In the genomic region with DNA sequence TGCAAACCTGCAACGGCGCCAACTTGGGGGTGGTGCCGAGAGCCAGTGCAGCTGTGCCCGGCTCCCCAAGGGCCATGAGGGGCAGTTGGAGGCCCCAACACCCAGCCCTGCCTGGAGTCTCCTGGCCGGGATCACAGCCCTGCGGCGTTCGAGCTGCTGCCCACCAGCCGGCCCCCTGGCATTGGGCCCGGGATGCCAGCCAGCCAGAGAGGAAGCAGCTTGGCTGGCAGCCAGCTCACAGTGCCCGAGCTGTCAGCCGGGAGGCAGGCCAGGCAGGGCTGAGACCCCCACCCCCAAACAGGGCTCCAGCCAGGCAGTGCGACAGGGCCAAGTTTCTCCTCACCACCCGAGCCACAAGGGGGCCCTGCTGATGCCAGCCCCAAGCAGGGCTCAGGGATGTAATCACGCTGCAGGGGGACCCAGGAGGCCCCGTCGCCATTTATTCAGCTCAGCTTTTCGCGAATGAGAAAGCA, we compare ENCODE assay signal across 9 cellular contexts. TPM values are rescaled to one million over a fixed set of nuclear protein-coding genes. Genes with fewer than 3 reads are reported as not detected.
A peak's percentile ranks its signal among the peaks of the same experiment; 100 is the strongest.
DNase-seq lines count a peak whose midpoint lies in the region; ATAC-seq and TF ChIP-seq lines count a peak whose summit lies in the region.
"Had no signal": no experiment of that assay in that cellular context is flagged by ENCODE, and none has a peak within 500 bp of the region (broad histone marks: within the 10 kb centered on the region; RNA-seq: fewer than 3 reads in every experiment).

No MANE protein-coding gene starts in this region.

- H3K4me3 Mint-ChIP-seq in activated CD4-positive, alpha-beta T cell treated with anti-CD3 and anti-CD28 coated beads for 36 hours = no peak overlapping the region
- H3K4me3 Mint-ChIP-seq in activated CD4-positive, alpha-beta T cell treated with anti-CD3 and anti-CD28 coated beads, Interleukin-2, amount 10 ng/mL, durations not matched to agents 7 days and 5 days = no peak overlapping the region
- H3K4me3 Mint-ChIP-seq in T-helper 2 cell treated with Interferon-gamma antibody and Interleukin-4, amounts not matched to agents 5 μg/mL and 100 μg/mL, for 36 hours = no peak overlapping the region

- no peak overlapping the region for H3K27ac Mint-ChIP-seq in activated CD4-positive, alpha-beta T cell treated with anti-CD3 and anti-CD28 coated beads for 36 hours
- H3K27ac Mint-ChIP-seq in activated CD4-positive, alpha-beta T cell treated with anti-CD3 and anti-CD28 coated beads, Interleukin-2, amount 10 ng/mL, durations not matched to agents 7 days and 5 days = no peak overlapping the region
- H3K27ac Mint-ChIP-seq in T-helper 2 cell treated with Interferon-gamma antibody and Interleukin-4, amounts not matched to agents 5 μg/mL and 100 μg/mL, for 36 hours = no peak overlapping the region

- peak overlapping the region; percentile 16 for H3K27ac ChIP-seq in effector memory CD4-positive, alpha-beta T cell (ENCODE audit: insufficient read depth, low read length, poor library complexity, severe bottlenecking)
- H3K27ac ChIP-seq in aorta (ENCODE audit: low read depth in 1 of 2, low read length in 2 of 2) = no peak overlapping the region
- H3K27ac ChIP-seq: colonic mucosa had no signal

- peaks cover 61% of the 10 kb centered on the region for H3K4me1 ChIP-seq in effector memory CD4-positive, alpha-beta T cell (ENCODE audit: control insufficient read depth, insufficient read depth, low read length, poor library complexity, severe bottlenecking)
- no peaks in the 10 kb centered on the region for H3K4me1 ChIP-seq in aorta (ENCODE audit: control insufficient read depth in 1 of 2, insufficient read depth in 2 of 2, low read length in 2 of 2)

- H3K27me3 ChIP-seq in effector memory CD4-positive, alpha-beta T cell (replicated peaks; ENCODE audit: control insufficient read depth, insufficient read depth, low read length, poor library complexity, severe bottlenecking) = no peaks in the 10 kb centered on the region
- no peaks in the 10 kb centered on the region for H3K27me3 ChIP-seq in aorta (ENCODE audit: control insufficient read depth in 1 of 2, insufficient read depth in 2 of 2, low read length in 1 of 2)
- H3K27me3 ChIP-seq: colonic mucosa had no signal

- no peaks in the 10 kb centered on the region for H3K36me3 Mint-ChIP-seq in activated CD4-positive, alpha-beta T cell treated with anti-CD3 and anti-CD28 coated beads for 36 hours (ENCODE audit: low read depth)
- no peaks in the 10 kb centered on the region for H3K36me3 Mint-ChIP-seq in activated CD4-positive, alpha-beta T cell treated with anti-CD3 and anti-CD28 coated beads, Interleukin-2, amount 10 ng/mL, durations not matched to agents 7 days and 5 days (ENCODE audit: low read depth)
- H3K36me3 Mint-ChIP-seq in T-helper 2 cell treated with Interferon-gamma antibody and Interleukin-4, amounts not matched to agents 5 μg/mL and 100 μg/mL, for 36 hours (ENCODE audit: low read depth) = no peaks in the 10 kb centered on the region

- no peaks in the 10 kb centered on the region for H3K27me3 Mint-ChIP-seq in activated CD4-positive, alpha-beta T cell treated with anti-CD3 and anti-CD28 coated beads for 36 hours
- no peaks in the 10 kb centered on the region for H3K27me3 Mint-ChIP-seq in activated CD4-positive, alpha-beta T cell treated with anti-CD3 and anti-CD28 coated beads, Interleukin-2, amount 10 ng/mL, durations not matched to agents 7 days and 5 days
- peaks cover 3% of the 10 kb centered on the region for H3K27me3 Mint-ChIP-seq in T-helper 2 cell treated with Interferon-gamma antibody and Interleukin-4, amounts not matched to agents 5 μg/mL and 100 μg/mL, for 36 hours (ENCODE audit: low read depth)

- no peak overlapping the region for H3K4me3 ChIP-seq in effector memory CD4-positive, alpha-beta T cell (ENCODE audit: insufficient read depth, low read depth, low read length, poor library complexity, severe bottlenecking)
- H3K4me3 ChIP-seq in retinal pigment epithelial cell (ENCODE audit: low read length) = no peak overlapping the region
- no peak overlapping the region for H3K4me3 ChIP-seq in aorta (ENCODE audit: low read length in 2 of 2)
- H3K4me3 ChIP-seq: colonic mucosa had no signal

- peak; percentile 58 for TF ChIP-seq CTCF in retinal pigment epithelial cell (conservative IDR thresholded peaks at IDR 0.05; ENCODE audit: low read depth, low read length)

- no peak for ATAC-seq in activated CD4-positive, alpha-beta T cell treated with anti-CD3 and anti-CD28 coated beads for 36 hours
- no peak for ATAC-seq in aorta (ENCODE audit: low FRiP score)

- WGBS in aorta, 2 donors = 5 to 6% methylated on average over 16 to 19 of the region's 19 CpGs

- peaks cover 71% of the 10 kb centered on the region for H3K4me1 Mint-ChIP-seq in activated CD4-positive, alpha-beta T cell treated with anti-CD3 and anti-CD28 coated beads for 36 hours
- H3K4me1 Mint-ChIP-seq in activated CD4-positive, alpha-beta T cell treated with anti-CD3 and anti-CD28 coated beads, Interleukin-2, amount 10 ng/mL, durations not matched to agents 7 days and 5 days = peaks cover 71% of the 10 kb centered on the region
- H3K4me1 Mint-ChIP-seq in T-helper 2 cell treated with Interferon-gamma antibody and Interleukin-4, amounts not matched to agents 5 μg/mL and 100 μg/mL, for 36 hours (ENCODE audit: low read depth) = peaks cover 32% of the 10 kb centered on the region

- H3K9me3 Mint-ChIP-seq in activated CD4-positive, alpha-beta T cell treated with anti-CD3 and anti-CD28 coated beads for 36 hours (ENCODE audit: low read depth) = no peaks in the 10 kb centered on the region
- H3K9me3 Mint-ChIP-seq in activated CD4-positive, alpha-beta T cell treated with anti-CD3 and anti-CD28 coated beads, Interleukin-2, amount 10 ng/mL, durations not matched to agents 7 days and 5 days = no peaks in the 10 kb centered on the region
- H3K9me3 Mint-ChIP-seq in T-helper 2 cell treated with Interferon-gamma antibody and Interleukin-4, amounts not matched to agents 5 μg/mL and 100 μg/mL, for 36 hours = no peaks in the 10 kb centered on the region

- CTCF ChIA-PET in activated CD4-positive, alpha-beta T cell treated with anti-CD3 and anti-CD28 coated beads for 36 hours (lab: Charles Lee) = interaction anchor here (0.5 to 0.8 kb wide), 3 partner anchors 217 to 724 kb away, joined by 3 to 4 read pairs (median 3); no protein-coding TSS in a partner anchor
- CTCF ChIA-PET in activated CD4-positive, alpha-beta T cell treated with anti-CD3 and anti-CD28 coated beads, Interleukin-2, amount 10 ng/mL, durations not matched to agents 7 days and 5 days (lab: Charles Lee) = interaction anchor here (0.6 to 1.4 kb wide), 5 partner anchors 9 to 149 kb away, joined by 3 to 4 read pairs (median 3); no protein-coding TSS in a partner anchor

- no peaks in the 10 kb centered on the region for H3K36me3 ChIP-seq in effector memory CD4-positive, alpha-beta T cell (ENCODE audit: control insufficient read depth, insufficient read depth, low read length)
- no peaks in the 10 kb centered on the region for H3K36me3 ChIP-seq in aorta (ENCODE audit: control insufficient read depth in 1 of 2, insufficient read depth in 2 of 2, low read length in 1 of 2)
- H3K36me3 ChIP-seq: colonic mucosa had no signal

- intact Hi-C loops in activated CD4-positive, alpha-beta T cell treated with anti-CD3 and anti-CD28 coated beads for 36 hours (cut with DNase I, micrococcal nuclease) = no loop called here
- intact Hi-C loops in aorta (cut with DNase I) = no loop called here

- peak; percentile 32 for DNase-seq in activated CD4-positive, alpha-beta T cell treated with anti-CD3 and anti-CD28 coated beads for 36 hours
- no peak for DNase-seq in activated CD4-positive, alpha-beta T cell treated with anti-CD3 and anti-CD28 coated beads, Interleukin-2, amount 10 ng/mL, durations not matched to agents 7 days and 5 days
- DNase-seq in NCI-H2171 treated with DMSO at 0.1 percent for 48 hours (lab: John Stamatoyannopoulos, UW) = peak; percentile 91
- DNase-seq in effector memory CD4-positive, alpha-beta T cell = no peak
- no peak for DNase-seq in retinal pigment epithelial cell (ENCODE audit: low read depth)
- DNase-seq in aorta = no peak
- DNase-seq in T-helper 2 cell treated with Interferon-gamma antibody and Interleukin-4, amounts not matched to agents 5 μg/mL and 100 μg/mL, for 36 hours (ENCODE audit: low spot score) = no peak
- no peak for DNase-seq in activated CD4-positive, alpha-beta T cell treated with anti-CD3 and anti-CD28 coated beads, Interleukin-2, amount 50 U/mL, for 48 hours
- DNase-seq: colonic mucosa had no signal

- POLR2A ChIA-PET in activated CD4-positive, alpha-beta T cell treated with anti-CD3 and anti-CD28 coated beads for 36 hours (lab: Charles Lee) = interaction anchor here (0.6 to 1.2 kb wide), 3 partner anchors 8 to 141 kb away, joined by 3 to 5 read pairs (median 3); no protein-coding TSS in a partner anchor
- POLR2A ChIA-PET in activated CD4-positive, alpha-beta T cell treated with anti-CD3 and anti-CD28 coated beads, Interleukin-2, amount 10 ng/mL, durations not matched to agents 7 days and 5 days (lab: Charles Lee) = interaction anchor here (0.6 kb wide), 1 partner anchor 94 kb away, joined by 3 read pairs; no protein-coding TSS in a partner anchor

- no peaks in the 10 kb centered on the region for H3K9me3 ChIP-seq in effector memory CD4-positive, alpha-beta T cell (ENCODE audit: control insufficient read depth, low read length)
- H3K9me3 ChIP-seq in aorta (ENCODE audit: control insufficient read depth, low read length) = no peaks in the 10 kb centered on the region
- H3K9me3 ChIP-seq: colonic mucosa had no signal

RNA-seq across cellular contexts. Expression of a gene that starts 26.0 kb away (rescaled TPM):
- total RNA-seq in activated CD4-positive, alpha-beta T cell treated with anti-CD3 and anti-CD28 coated beads for 36 hours = 10 to 100 TPM; 64.1 to 68.3 TPM
- 10 to 100 TPM; 82.1 to 87.1 TPM for total RNA-seq in activated CD4-positive, alpha-beta T cell treated with anti-CD3 and anti-CD28 coated beads, Interleukin-2, amount 10 ng/mL, durations not matched to agents 7 days and 5 days
- total RNA-seq in aorta = 10 to 100 TPM; 29.9 to 42.9 TPM
- 1 to 10 TPM; 6.1 to 6.9 TPM for polyA plus RNA-seq in aorta

Comparison
In these comparisons a context has a peak if more than half of its experiments do, and no peak if none do; other contexts are left out.
1. DNase-seq: peak in activated CD4-positive, alpha-beta T cell treated with anti-CD3 and anti-CD28 coated beads for 36 hours (single experiment) and NCI-H2171 treated with DMSO at 0.1 percent for 48 hours (single experiment); none in activated CD4-positive, alpha-beta T cell treated with anti-CD3 and anti-CD28 coated beads, Interleukin-2, amount 10 ng/mL, durations not matched to agents 7 days and 5 days (single experiment), effector memory CD4-positive, alpha-beta T cell (0 of 3), retinal pigment epithelial cell (single experiment), aorta (0 of 2), T-helper 2 cell treated with Interferon-gamma antibody and Interleukin-4, amounts not matched to agents 5 μg/mL and 100 μg/mL, for 36 hours (single experiment) and activated CD4-positive, alpha-beta T cell treated with anti-CD3 and anti-CD28 coated beads, Interleukin-2, amount 50 U/mL, for 48 hours (0 of 2).